1 cellular context compared by ENCODE assay signal in the genomic region with DNA sequence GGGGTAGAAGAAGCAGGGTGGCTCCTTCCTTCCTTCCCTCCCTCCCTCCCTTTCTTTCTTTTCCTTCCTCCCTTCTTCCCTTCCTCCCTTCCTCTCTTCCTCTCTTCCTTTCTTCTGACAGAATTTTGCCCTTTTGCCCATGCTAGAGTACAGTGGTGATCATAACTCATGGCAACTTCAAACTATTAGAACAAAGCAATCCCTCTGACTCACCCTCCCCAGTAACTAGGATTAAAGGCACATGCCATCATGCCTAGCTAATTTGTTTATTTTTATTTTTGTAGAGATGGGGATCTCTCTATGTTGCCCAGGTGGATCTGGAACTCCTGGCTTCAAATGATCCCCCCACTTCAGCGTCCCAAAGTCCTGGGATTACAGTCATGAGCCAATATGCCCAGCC.
A peak's percentile ranks its signal among the peaks of the same experiment; 100 is the strongest.
TF ChIP-seq lines count a peak whose summit lies in the region.

No MANE protein-coding gene starts in this region.

TF ChIP-seq in IMR-90, 13 proteins besides CTCF, POLR2A, EP300 and RAD21:
- TF ChIP-seq SMC3 (IDR thresholded peaks at IDR 0.05; ENCODE audit: low read depth, low read length) (no peak), CHD1 (IDR thresholded peaks at IDR 0.05; ENCODE audit: low read depth, low read length) (no peak), BHLHE40 (IDR thresholded peaks at IDR 0.05; ENCODE audit: low read depth, low read length) (0 out of 2 replicates have a peak, but pooled peaks have one; percentile 10), NFE2L2 (IDR thresholded peaks at IDR 0.05; ENCODE audit: low read depth, low read length) (no peak)
- TF ChIP-seq, protein P1, sequence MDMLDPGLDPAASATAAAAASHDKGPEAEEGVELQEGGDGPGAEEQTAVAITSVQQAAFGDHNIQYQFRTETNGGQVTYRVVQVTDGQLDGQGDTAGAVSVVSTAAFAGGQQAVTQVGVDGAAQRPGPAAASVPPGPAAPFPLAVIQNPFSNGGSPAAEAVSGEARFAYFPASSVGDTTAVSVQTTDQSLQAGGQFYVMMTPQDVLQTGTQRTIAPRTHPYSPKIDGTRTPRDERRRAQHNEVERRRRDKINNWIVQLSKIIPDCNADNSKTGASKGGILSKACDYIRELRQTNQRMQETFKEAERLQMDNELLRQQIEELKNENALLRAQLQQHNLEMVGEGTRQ (IDR thresholded peaks at IDR 0.05; ENCODE audit: low read depth, low read length), result no peak
